Comparison of ENCODE assay signal across 1 cellular context in genomic region chr2:128413014-128413717, GRCh38.
TF ChIP-seq lines count a peak whose summit lies in the region.

No MANE protein-coding gene starts in this region.

TF ChIP-seq in IMR-90, 13 proteins besides CTCF, POLR2A, EP300 and RAD21 (continued from another document):
- TF ChIP-seq USF2 (IDR thresholded peaks at IDR 0.05; ENCODE audit: low read depth, low read length) (no peak), MAFK (IDR thresholded peaks at IDR 0.05; ENCODE audit: low read depth, low read length) (no peak), NFE2L2 (IDR thresholded peaks at IDR 0.05; ENCODE audit: low read depth, low read length) (no peak), MXI1 (IDR thresholded peaks at IDR 0.05; ENCODE audit: borderline replicate concordance, low read depth, low read length) (no peak), RCOR1 (IDR thresholded peaks at IDR 0.05; ENCODE audit: insufficient replicate concordance, low read length) (no peak), CEBPB (IDR thresholded peaks at IDR 0.05; ENCODE audit: low read depth, low read length) (no peak)
